In the genomic region with DNA sequence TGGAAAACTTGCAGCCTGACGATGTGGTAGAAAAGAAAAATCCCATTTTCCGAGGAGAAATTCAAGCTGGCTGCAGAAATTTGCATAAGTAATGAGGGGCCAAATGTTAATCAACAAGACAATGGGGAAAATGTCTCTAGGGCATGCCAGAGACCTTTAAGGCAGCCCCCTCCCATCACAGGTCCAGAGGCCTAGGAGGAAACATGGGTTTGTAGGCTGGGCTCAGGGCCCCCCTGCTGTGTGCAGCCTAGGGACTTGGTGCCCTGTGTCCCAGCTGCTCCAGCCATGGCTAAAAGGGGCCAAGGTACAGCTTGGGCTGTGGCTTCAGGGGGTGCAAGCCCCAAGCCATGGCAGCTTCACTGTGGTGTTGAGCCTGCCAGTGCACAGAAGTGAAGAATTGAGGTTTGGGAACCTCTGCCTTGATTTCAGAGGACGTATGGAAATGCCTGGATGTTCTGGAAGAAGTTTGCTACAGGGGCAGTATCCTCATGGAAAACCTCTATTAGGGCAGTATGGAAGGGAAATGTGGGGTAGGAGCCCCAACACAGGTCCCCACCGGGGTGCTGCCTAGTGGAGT, we compare ENCODE assay signal across 25 cellular contexts.
"Had no signal": no experiment of that assay in that cellular context is flagged by ENCODE, and none has a peak within 500 bp of the region (broad histone marks: within the 10 kb centered on the region; RNA-seq: fewer than 3 reads in every experiment).

No MANE protein-coding gene starts in this region.

- ATAC-seq: activated CD4-positive, alpha-beta T cell treated with anti-CD3 and anti-CD28 coated beads for 36 hours; body of pancreas; heart right ventricle; left lung; lower lobe of right lung; natural killer cell had no signal

- H3K27me3 Mint-ChIP-seq: activated CD4-positive, alpha-beta T cell treated with anti-CD3 and anti-CD28 coated beads for 36 hours; activated naive CD8-positive, alpha-beta T cell treated with anti-CD3 and anti-CD28 coated beads for 36 hours had no signal

- H3K27ac ChIP-seq: adrenal gland, body of pancreas, epithelial cell of prostate, esophagus squamous epithelium, heart right ventricle, left lung, lower lobe of right lung, right atrium auricular region, tibial nerve had no signal

- H3K4me3 Mint-ChIP-seq: activated CD4-positive, alpha-beta T cell treated with anti-CD3 and anti-CD28 coated beads for 36 hours; activated naive CD8-positive, alpha-beta T cell treated with anti-CD3 and anti-CD28 coated beads for 36 hours; natural killer cell; T-helper 2 cell treated with Interferon-gamma antibody and Interleukin-4, amounts not matched to agents 5 μg/mL and 100 μg/mL, for 36 hours had no signal

- H3K4me3 ChIP-seq: adrenal gland, body of pancreas, esophagus squamous epithelium, heart right ventricle, left lung, lower lobe of right lung, right atrium auricular region, tibial nerve had no signal

- H3K9me3 ChIP-seq: adrenal gland, body of pancreas, esophagus squamous epithelium, heart right ventricle, left lung, lower lobe of right lung, right atrium auricular region, tibial nerve had no signal

- H3K36me3 Mint-ChIP-seq: activated naive CD8-positive, alpha-beta T cell treated with anti-CD3 and anti-CD28 coated beads for 36 hours; natural killer cell had no signal

- H3K36me3 ChIP-seq: adrenal gland, esophagus squamous epithelium, heart right ventricle, left lung, lower lobe of right lung, right atrium auricular region, tibial nerve had no signal

- H3K4me1 ChIP-seq: adrenal gland, body of pancreas, esophagus squamous epithelium, heart right ventricle, left lung, lower lobe of right lung, right atrium auricular region, tibial nerve had no signal

- H3K9me3 Mint-ChIP-seq: activated naive CD8-positive, alpha-beta T cell treated with anti-CD3 and anti-CD28 coated beads for 36 hours; T-helper 2 cell treated with Interferon-gamma antibody and Interleukin-4, amounts not matched to agents 5 μg/mL and 100 μg/mL, for 36 hours had no signal

- H3K27me3 ChIP-seq: adrenal gland, body of pancreas, esophagus squamous epithelium, heart right ventricle, left lung, right atrium auricular region, tibial nerve had no signal

- DNase-seq: activated CD4-positive, alpha-beta T cell treated with anti-CD3 and anti-CD28 coated beads for 36 hours; activated CD4-positive, CD25-positive, alpha-beta regulatory T cell; activated effector memory CD4-positive, alpha-beta T cell treated with Interleukin-2 at 50 U/mL for 16 hours; activated naive CD4-positive, alpha-beta T cell treated with Interleukin-2 at 50 U/mL for 16 hours; activated naive CD8-positive, alpha-beta T cell treated with anti-CD3 and anti-CD28 coated beads for 36 hours; activated T-cell treated with anti-CD3 and anti-CD28 coated beads for 4 hours; adrenal gland; aorta; body of pancreas; dermis blood vessel endothelial cell; effector CD4-positive, alpha-beta T cell; esophagus squamous epithelium; foreskin melanocyte; heart right ventricle; left lung; lower lobe of right lung; mesenchymal stem cell; natural killer cell; stimulated activated CD4-positive, alpha-beta T cell treated with anti-CD3 and anti-CD28 coated beads, Interleukin-15, amount 100 ng/mL, for 24 hours; stimulated activated CD4-positive, alpha-beta T cell treated with anti-CD3 and anti-CD28 coated beads, Interleukin-2, amount 100 ng/mL, for 24 hours; stimulated activated naive CD4-positive, alpha-beta T cell had no signal

- H3K27ac Mint-ChIP-seq: activated CD4-positive, alpha-beta T cell treated with anti-CD3 and anti-CD28 coated beads for 36 hours; activated naive CD8-positive, alpha-beta T cell treated with anti-CD3 and anti-CD28 coated beads for 36 hours; natural killer cell; T-helper 2 cell treated with Interferon-gamma antibody and Interleukin-4, amounts not matched to agents 5 μg/mL and 100 μg/mL, for 36 hours had no signal

- H3K4me1 Mint-ChIP-seq: activated CD4-positive, alpha-beta T cell treated with anti-CD3 and anti-CD28 coated beads for 36 hours; activated naive CD8-positive, alpha-beta T cell treated with anti-CD3 and anti-CD28 coated beads for 36 hours; natural killer cell had no signal
